Comparison of ENCODE assay signal across 18 cellular contexts in genomic region chrX:147737690-147738089, GRCh38.
"Had no signal": no experiment of that assay in that cellular context is flagged by ENCODE, and none has a peak within 500 bp of the region (broad histone marks: within the 10 kb centered on the region; RNA-seq: fewer than 3 reads in every experiment).

No MANE protein-coding gene starts in this region.

- H3K27ac Mint-ChIP-seq: dendritic cell treated with granulocyte-macrophage colony-stimulating factor and Interleukin-4, amounts not matched to agents 40 ng/mL and 50 ng/mL, for 4 days; effector memory CD8-positive, alpha-beta T cell; progenitor cell of endocrine pancreas; T-helper 17 cell had no signal

- H3K9me3 Mint-ChIP-seq: dendritic cell treated with granulocyte-macrophage colony-stimulating factor and Interleukin-4, amounts not matched to agents 40 ng/mL and 50 ng/mL, for 4 days; effector memory CD8-positive, alpha-beta T cell had no signal

- DNase-seq: activated CD4-positive, CD25-positive, alpha-beta regulatory T cell; activated naive CD4-positive, alpha-beta T cell; activated T-cell treated with anti-CD3 and anti-CD28 coated beads, Interleukin-2, amount 50 U/mL, for 1 hour; amygdala; brain microvascular endothelial cell; cerebellar nuclear complex; effector memory CD8-positive, alpha-beta T cell; gastrocnemius medialis; islet precursor cell; mammary epithelial cell; right cardiac atrium; small intestine; T-helper 17 cell; tibial artery had no signal

- H3K4me1 Mint-ChIP-seq: T-helper 17 cell had no signal

- H3K4me3 Mint-ChIP-seq: dendritic cell treated with granulocyte-macrophage colony-stimulating factor and Interleukin-4, amounts not matched to agents 40 ng/mL and 50 ng/mL, for 4 days; effector memory CD8-positive, alpha-beta T cell; T-helper 17 cell had no signal

- H3K27me3 Mint-ChIP-seq: dendritic cell treated with granulocyte-macrophage colony-stimulating factor and Interleukin-4, amounts not matched to agents 40 ng/mL and 50 ng/mL, for 4 days; effector memory CD8-positive, alpha-beta T cell; naive thymus-derived CD4-positive, alpha-beta T cell; progenitor cell of endocrine pancreas had no signal

- ATAC-seq: gastrocnemius medialis, left lobe of liver, right cardiac atrium, T-helper 17 cell had no signal
